Comparison of ENCODE assay signal across 9 cellular contexts in genomic region chr17:16406742-16407674, GRCh38. TPM values are rescaled to one million over a fixed set of nuclear protein-coding genes. Genes with fewer than 3 reads are reported as not detected.
DNase-seq lines count a peak whose midpoint lies in the region; ATAC-seq and TF ChIP-seq lines count a peak whose summit lies in the region.
"Had no signal": no experiment of that assay in that cellular context is flagged by ENCODE, and none has a peak within 500 bp of the region (broad histone marks: within the 10 kb centered on the region; RNA-seq: fewer than 3 reads in every experiment).

No MANE protein-coding gene starts in this region.

- H3K4me3 ChIP-seq in HEK293 (ENCODE audit: low read depth, low read length) (peak overlapping the region; percentile 36), skeletal muscle satellite cell (ENCODE audit: low read length) (peak overlapping the region; percentile 82)

- H3K36me3 Mint-ChIP-seq in activated naive CD8-positive, alpha-beta T cell treated with anti-CD3 and anti-CD28 coated beads, Interleukin-2, amount 10 ng/mL, durations not matched to agents 7 days and 5 days = no peaks in the 10 kb centered on the region

- CTCF ChIA-PET in HEK293 (lab: Yijun Ruan, JAX) = interaction anchor here (0.8 to 1.0 kb wide), 2 partner anchors 12 to 20 kb away, joined by 3 to 5 read pairs; no protein-coding TSS in a partner anchor

- TF ChIP-seq CTCF in HEK293 (tag by site-specific recombination; IDR thresholded peaks at IDR 0.05) = no peak

- no peaks in the 10 kb centered on the region for H3K27me3 ChIP-seq in skeletal muscle satellite cell (ENCODE audit: control insufficient read depth, insufficient read depth, low read length)

- H3K4me2 ChIP-seq in skeletal muscle satellite cell (ENCODE audit: low read length) = peak overlapping the region; percentile 100

- peak overlapping the region; percentile 75 for H3K9ac ChIP-seq in skeletal muscle satellite cell (ENCODE audit: low read depth, low read length)

- peaks cover 14% of the 10 kb centered on the region for H3K27me3 Mint-ChIP-seq in activated naive CD8-positive, alpha-beta T cell treated with anti-CD3 and anti-CD28 coated beads, Interleukin-2, amount 10 ng/mL, durations not matched to agents 7 days and 5 days

- peak overlapping the region; percentile 42 for H3K4me3 Mint-ChIP-seq in activated naive CD8-positive, alpha-beta T cell treated with anti-CD3 and anti-CD28 coated beads, Interleukin-2, amount 10 ng/mL, durations not matched to agents 7 days and 5 days

- POLR2A ChIA-PET in HEK293 (lab: Yijun Ruan, JAX) = interaction anchor here (2.2 to 4.4 kb wide), 2 partner anchors 26 to 32 kb away, joined by 19 to 27 read pairs; partner anchors contain the start of gene UBB
- POLR2A ChIA-PET in activated naive CD8-positive, alpha-beta T cell treated with anti-CD3 and anti-CD28 coated beads, Interleukin-2, amount 10 ng/mL, durations not matched to agents 7 days and 5 days (lab: Charles Lee) = interaction anchor here (1.2 kb wide), 1 partner anchor 26 kb away, joined by 3 read pairs; the partner anchor contains the start of gene UBB

- no peaks in the 10 kb centered on the region for H3K36me3 ChIP-seq in HEK293 (ENCODE audit: control insufficient read depth in 2 of 2, insufficient read depth in 1 of 2, low read length in 2 of 2)
- H3K36me3 ChIP-seq in skeletal muscle satellite cell (ENCODE audit: insufficient read depth, low read length) = no peaks in the 10 kb centered on the region
- H3K36me3 ChIP-seq: neutrophil had no signal

- H3K9me3 Mint-ChIP-seq in activated naive CD8-positive, alpha-beta T cell treated with anti-CD3 and anti-CD28 coated beads, Interleukin-2, amount 10 ng/mL, durations not matched to agents 7 days and 5 days = no peaks in the 10 kb centered on the region

- DNase-seq in AG20443 (ENCODE audit: low spot score) (peak; percentile 53), iPS DF 4.7 (ENCODE audit: extremely low read depth, low spot score) (peak; percentile 66), activated gamma-delta T cell (lab: John Stamatoyannopoulos, UW) (no peak)
- no peak for DNase-seq in activated naive CD8-positive, alpha-beta T cell treated with anti-CD3 and anti-CD28 coated beads, Interleukin-2, amount 10 ng/mL, durations not matched to agents 7 days and 5 days

- H3K27ac ChIP-seq in HEK293 (ENCODE audit: extremely low read depth, low read depth, low read length) = peak overlapping the region; percentile 41; the same call in 1 of the 2 replicates
- H3K27ac ChIP-seq: neutrophil had no signal

- H3K9me3 ChIP-seq in HEK293 (ENCODE audit: control insufficient read depth, insufficient read depth, low read depth, low read length) = no peaks in the 10 kb centered on the region
- no peaks in the 10 kb centered on the region for H3K9me3 ChIP-seq in skeletal muscle satellite cell (replicated peaks; ENCODE audit: low read length)
- H3K9me3 ChIP-seq: neutrophil had no signal

- no peak for ATAC-seq in activated naive CD8-positive, alpha-beta T cell treated with anti-CD3 and anti-CD28 coated beads, Interleukin-2, amount 10 ng/mL, durations not matched to agents 7 days and 5 days (ENCODE audit: low read depth)
- ATAC-seq in GM19035 (IDR thresholded peaks at IDR 0.05; ENCODE audit: unreplicated experiment) (no peak), GM21529 (IDR thresholded peaks at IDR 0.05; ENCODE audit: unreplicated experiment) (no peak)

- H3K4me1 ChIP-seq in HEK293 (ENCODE audit: control insufficient read depth, insufficient read depth, low read length) (peaks cover 3% of the 10 kb centered on the region; the same call in 1 of the 2 replicates), skeletal muscle satellite cell (ENCODE audit: control insufficient read depth, insufficient read depth, low read length) (peaks cover 5% of the 10 kb centered on the region)

- H3K4me1 Mint-ChIP-seq in activated naive CD8-positive, alpha-beta T cell treated with anti-CD3 and anti-CD28 coated beads, Interleukin-2, amount 10 ng/mL, durations not matched to agents 7 days and 5 days = no peaks in the 10 kb centered on the region

- no peak overlapping the region for H3K27ac Mint-ChIP-seq in activated naive CD8-positive, alpha-beta T cell treated with anti-CD3 and anti-CD28 coated beads, Interleukin-2, amount 10 ng/mL, durations not matched to agents 7 days and 5 days

TF ChIP-seq in HEK293, 187 proteins besides CTCF, POLR2A, EP300 and RAD21 (continues in another document):
- TF ChIP-seq ZNF585B (tag by site-specific recombination; IDR thresholded peaks at IDR 0.05) (no peak), ZNF214 (tag by site-specific recombination; IDR thresholded peaks at IDR 0.05; ENCODE audit: borderline replicate concordance) (no peak; the same call in 1 of the 2 replicates), ZNF660 (tag by site-specific recombination; IDR thresholded peaks at IDR 0.05) (no peak), ZNF529 (tag by site-specific recombination; IDR thresholded peaks at IDR 0.05; ENCODE audit: insufficient replicate concordance) (peak; percentile 59), ZNF10 (tag by site-specific recombination; IDR thresholded peaks at IDR 0.05) (no peak), ZSCAN4 (tag by site-specific recombination; IDR thresholded peaks at IDR 0.05) (peak; percentile 25; the same call in 1 of the 2 replicates), ZNF544 (tag by site-specific recombination; IDR thresholded peaks at IDR 0.05) (no peak), EGR2 (tag by site-specific recombination; IDR thresholded peaks at IDR 0.05; ENCODE audit: low read depth) (peak; percentile 74), ZNF391 (tag by site-specific recombination; IDR thresholded peaks at IDR 0.05; ENCODE audit: borderline replicate concordance, low read depth) (no peak), ZNF2 (tag by site-specific recombination; IDR thresholded peaks at IDR 0.05) (no peak), GLIS2 (tag by site-specific recombination; IDR thresholded peaks at IDR 0.05) (peak; percentile 94), ZNF473 (tag by site-specific recombination; IDR thresholded peaks at IDR 0.05) (no peak), INSM2 (tag by site-specific recombination; IDR thresholded peaks at IDR 0.05) (no peak), REST (tag by site-specific recombination; IDR thresholded peaks at IDR 0.05) (peak; percentile 74; the same call in 1 of the 2 replicates), ZBTB17 (tag by site-specific recombination; IDR thresholded peaks at IDR 0.05) (peak; percentile 39; the same call in 1 of the 2 replicates)

RNA-seq across cellular contexts. Expression of gene TRPV2, which starts 8.4 kb away (rescaled TPM):
- 100 to 1,000 TPM in 1 of 2 experiments, 10 to 100 TPM in 1; 97.0 to 107 TPM for total RNA-seq in activated naive CD8-positive, alpha-beta T cell treated with anti-CD3 and anti-CD28 coated beads, Interleukin-2, amount 10 ng/mL, durations not matched to agents 7 days and 5 days
- 59.8 and 117 TPM in 2 replicates for total RNA-seq in skeletal muscle satellite cell (2012; rRNA removed)

RNA-seq across cellular contexts. Expression of gene UBB, which starts 26.1 kb away (rescaled TPM):
- total RNA-seq in activated naive CD8-positive, alpha-beta T cell treated with anti-CD3 and anti-CD28 coated beads, Interleukin-2, amount 10 ng/mL, durations not matched to agents 7 days and 5 days = 1,000 to 10,000 TPM; 1,069 to 1,087 TPM
- 1,088 and 1,189 TPM in 2 replicates for total RNA-seq in skeletal muscle satellite cell (2012; rRNA removed)

RNA-seq across cellular contexts. Expression of gene CENPV, which starts 53.7 kb away (rescaled TPM):
- 10 to 100 TPM; 18.6 to 19.7 TPM for total RNA-seq in activated naive CD8-positive, alpha-beta T cell treated with anti-CD3 and anti-CD28 coated beads, Interleukin-2, amount 10 ng/mL, durations not matched to agents 7 days and 5 days
- total RNA-seq in skeletal muscle satellite cell (2012; rRNA removed) = 11.4 and 17.5 TPM in 2 replicates

Comparison
In these comparisons a context has a peak if more than half of its experiments do, and no peak if none do; other contexts are left out.
1. DNase-seq: peak in AG20443 (single experiment) and iPS DF 4.7 (single experiment); none in activated naive CD8-positive, alpha-beta T cell treated with anti-CD3 and anti-CD28 coated beads, Interleukin-2, amount 10 ng/mL, durations not matched to agents 7 days and 5 days (single experiment) and activated gamma-delta T cell (single experiment).